14 cellular contexts compared by ENCODE assay signal in genomic region chr13:106426909-106427308, GRCh38.
"Had no signal": no experiment of that assay in that cellular context is flagged by ENCODE, and none has a peak within 500 bp of the region (broad histone marks: within the 10 kb centered on the region; RNA-seq: fewer than 3 reads in every experiment).

No MANE protein-coding gene starts in this region.

- H3K4me1 ChIP-seq: heart right ventricle, left lung, lower lobe of right lung, pancreas, transverse colon had no signal

- DNase-seq: effector memory CD4-positive, alpha-beta T cell; heart right ventricle; hypothalamus; left lung; lower lobe of right lung; naive B cell; occipital lobe; pancreas; right cardiac atrium; stimulated activated CD4-positive, alpha-beta T cell treated with anti-CD3 and anti-CD28 coated beads, Interleukin-4, amount 100 ng/mL, for 1 hour; stimulated activated CD8-positive, alpha-beta memory T cell treated with anti-CD3 and anti-CD28 coated beads, Interleukin-4, amount 100 ng/mL, for 48 hours; transverse colon had no signal

- ATAC-seq: esophagus mucosa; heart right ventricle; left lung; lower lobe of right lung; pancreas; right cardiac atrium; stimulated activated effector memory CD8-positive, alpha-beta T cell treated with anti-CD3 and anti-CD28 coated beads, Interleukin-12 subunit alpha, Interleukin-12 subunit beta, amount 100 ng/mL, for 72 hours had no signal

- H3K27me3 ChIP-seq: heart right ventricle, left lung, pancreas, transverse colon had no signal

- H3K9me3 ChIP-seq: heart right ventricle, left lung, lower lobe of right lung, pancreas, transverse colon had no signal

- H3K27ac ChIP-seq: heart right ventricle, left lung, lower lobe of right lung, pancreas, transverse colon had no signal

- H3K36me3 ChIP-seq: heart right ventricle, left lung, lower lobe of right lung, pancreas, transverse colon had no signal

- H3K4me3 ChIP-seq: heart right ventricle, left lung, lower lobe of right lung, pancreas, transverse colon had no signal
